1 cellular context compared by ENCODE assay signal in the genomic region with DNA sequence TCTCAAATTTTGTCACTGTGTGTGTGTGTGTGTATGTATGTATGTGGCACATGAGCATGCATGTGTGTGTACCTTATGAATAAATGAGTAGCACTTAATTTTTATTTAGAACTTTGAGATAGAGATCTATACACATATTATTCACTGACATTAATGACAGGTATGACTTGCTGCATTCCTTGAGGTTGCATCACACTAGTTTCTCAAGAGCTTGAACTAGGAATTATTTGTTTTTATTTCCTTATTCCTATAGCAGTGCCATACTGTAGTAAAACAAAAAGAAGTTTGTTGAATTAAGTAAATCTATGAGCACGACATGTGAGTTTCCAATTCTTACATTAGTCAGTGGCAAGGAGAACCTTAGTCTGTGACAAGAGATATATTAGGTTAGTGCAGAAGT.
TF ChIP-seq lines count a peak whose summit lies in the region.

No MANE protein-coding gene starts in this region.

TF ChIP-seq in A549, 52 proteins besides CTCF, POLR2A, EP300 and RAD21 (continued from another document):
- TF ChIP-seq, protein P1, sequence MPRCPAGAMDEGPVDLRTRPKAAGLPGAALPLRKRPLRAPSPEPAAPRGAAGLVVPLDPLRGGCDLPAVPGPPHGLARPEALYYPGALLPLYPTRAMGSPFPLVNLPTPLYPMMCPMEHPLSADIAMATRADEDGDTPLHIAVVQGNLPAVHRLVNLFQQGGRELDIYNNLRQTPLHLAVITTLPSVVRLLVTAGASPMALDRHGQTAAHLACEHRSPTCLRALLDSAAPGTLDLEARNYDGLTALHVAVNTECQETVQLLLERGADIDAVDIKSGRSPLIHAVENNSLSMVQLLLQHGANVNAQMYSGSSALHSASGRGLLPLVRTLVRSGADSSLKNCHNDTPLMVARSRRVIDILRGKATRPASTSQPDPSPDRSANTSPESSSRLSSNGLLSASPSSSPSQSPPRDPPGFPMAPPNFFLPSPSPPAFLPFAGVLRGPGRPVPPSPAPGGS (IDR thresholded peaks at IDR 0.05), result 0 out of 3 replicates have a peak, but pooled peaks have one; percentile 23
- TF ChIP-seq, protein P2, sequence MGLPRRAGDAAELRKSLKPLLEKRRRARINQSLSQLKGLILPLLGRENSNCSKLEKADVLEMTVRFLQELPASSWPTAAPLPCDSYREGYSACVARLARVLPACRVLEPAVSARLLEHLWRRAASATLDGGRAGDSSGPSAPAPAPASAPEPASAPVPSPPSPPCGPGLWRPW (IDR thresholded peaks at IDR 0.05), result peak; percentile 60; the same call in 1 of the 2 replicates
- TF ChIP-seq MAZ (IDR thresholded peaks at IDR 0.05; ENCODE audit: borderline replicate concordance, low read depth, low read length) (no peak), PBX3 (IDR thresholded peaks at IDR 0.05) (no peak)
